ENCODE assay signal across 11 cellular contexts in genomic region chr7:24284699-24285506, GRCh38. TPM values are rescaled to one million over a fixed set of nuclear protein-coding genes. Genes with fewer than 3 reads are reported as not detected.
DNase-seq lines count a peak whose midpoint lies in the region; ATAC-seq and TF ChIP-seq lines count a peak whose summit lies in the region.
"Had no signal": no experiment of that assay in that cellular context is flagged by ENCODE, and none has a peak within 500 bp of the region (broad histone marks: within the 10 kb centered on the region; RNA-seq: fewer than 3 reads in every experiment).

No MANE protein-coding gene starts in this region.

- H3K4me1 ChIP-seq in left ventricle myocardium inferior: peaks cover 14% of the 10 kb centered on the region
- peaks cover 6 to 21% (median 8%) of the 10 kb centered on the region in 4 donors for H3K4me1 ChIP-seq in upper lobe of left lung

- no peak for TF ChIP-seq EP300 in upper lobe of left lung (IDR thresholded peaks at IDR 0.05)

- H3K27ac Mint-ChIP-seq in mesothelial cell of epicardium: no peak overlapping the region
- H3K27ac Mint-ChIP-seq: CD4-positive, CD25-positive, alpha-beta regulatory T cell had no signal

- H3K36me3 Mint-ChIP-seq in mesothelial cell of epicardium: no peaks in the 10 kb centered on the region
- H3K36me3 Mint-ChIP-seq: CD4-positive, CD25-positive, alpha-beta regulatory T cell had no signal

- H3K9me3 ChIP-seq in left ventricle myocardium inferior (replicated peaks) (no peaks in the 10 kb centered on the region), upper lobe of left lung (no peaks in the 10 kb centered on the region)

- TF ChIP-seq POLR2A in upper lobe of left lung (IDR thresholded peaks at IDR 0.05): no peak

- H3K9me3 Mint-ChIP-seq in mesothelial cell of epicardium: no peaks in the 10 kb centered on the region
- H3K9me3 Mint-ChIP-seq: CD4-positive, CD25-positive, alpha-beta regulatory T cell had no signal

- peak overlapping the region; percentile 33 for H3K4me3 ChIP-seq in left ventricle myocardium inferior
- H3K4me3 ChIP-seq in upper lobe of left lung: peak overlapping the region in 1 of 4 donors; percentile 19
- H3K4me3 ChIP-seq: PC-9 had no signal

- no peaks in the 10 kb centered on the region for H3K36me3 ChIP-seq in left ventricle myocardium inferior
- no peaks in the 10 kb centered on the region for H3K36me3 ChIP-seq in upper lobe of left lung

- peak overlapping the region; percentile 47 for H3K4me3 Mint-ChIP-seq in mesothelial cell of epicardium

- H3K27ac ChIP-seq in left ventricle myocardium inferior (replicated peaks) (no peak overlapping the region), upper lobe of left lung (no peak overlapping the region)
- H3K27ac ChIP-seq: PC-9 had no signal

- peaks cover 7% of the 10 kb centered on the region for H3K4me1 Mint-ChIP-seq in mesothelial cell of epicardium

- 5 to 6% methylated on average over 13 to 43 of the region's 51 CpGs for WGBS in upper lobe of left lung, 2 donors

- DNase-seq in left ventricle myocardium inferior (no peak), Right ventricle myocardium superior (no peak), amniotic epithelial cell (ENCODE audit: low read depth) (peak; percentile 25), mesothelial cell of epicardium (ENCODE audit: low spot score in 2 of 2, unreplicated experiment in 2 of 2) (no peak), upper lobe of left lung (peak in 1 of 2 donors; percentile 72), cortex of kidney (lab: John Stamatoyannopoulos, UW) (no peak), amniotic stem cell (lab: John Stamatoyannopoulos, UW) (no peak), NCI-H2029 (lab: John Stamatoyannopoulos, UW) (no peak)
- DNase-seq: left ventricle myocardium superior, PC-9 had no signal

- intact Hi-C loops in left ventricle myocardium inferior (cut with micrococcal nuclease): no loop called here
- intact Hi-C loops in Right ventricle myocardium superior (cut with DNase I): no loop called here

- ATAC-seq in Right ventricle myocardium superior (ENCODE audit: poor library complexity): no peak
- peak; percentile 36 to 70 for ATAC-seq in upper lobe of left lung (ENCODE audit: low FRiP score in 2 of 2)
- ATAC-seq: left ventricle myocardium superior had no signal

- peaks cover 60% of the 10 kb centered on the region for H3K27me3 Mint-ChIP-seq in mesothelial cell of epicardium (ENCODE audit: low read depth)

- peaks cover 99% of the 10 kb centered on the region for H3K27me3 ChIP-seq in left ventricle myocardium inferior (ENCODE audit: low read depth)
- peaks cover 0 to 24% (median 16%) of the 10 kb centered on the region in 4 donors for H3K27me3 ChIP-seq in upper lobe of left lung

- TF ChIP-seq CTCF in left ventricle myocardium inferior (IDR thresholded peaks at IDR 0.05; ENCODE audit: borderline replicate concordance) (no peak), mesothelial cell of epicardium (IDR thresholded peaks at IDR 0.05; ENCODE audit: unreplicated experiment) (no peak), upper lobe of left lung (IDR thresholded peaks at IDR 0.05) (no peak)

RNA-seq across cellular contexts. Expression of gene NPY, which starts 0.9 kb away (rescaled TPM):
- not detected for total RNA-seq in left ventricle myocardium inferior
- total RNA-seq in Right ventricle myocardium superior: not detected
- total RNA-seq in mesothelial cell of epicardium: not detected in 3 replicates
- total RNA-seq in upper lobe of left lung: 1 to 10 TPM in 1 of 6 donors, not detected in 5; 3.6 TPM
- total RNA-seq: CD4-positive, CD25-positive, alpha-beta regulatory T cell; left ventricle myocardium superior; PC-9 had no signal
